ENCODE assay signal across 14 cellular contexts in genomic region chr6:163324928-163325784, GRCh38.
DNase-seq lines count a peak whose midpoint lies in the region; ATAC-seq and TF ChIP-seq lines count a peak whose summit lies in the region.
"Had no signal": no experiment of that assay in that cellular context is flagged by ENCODE, and none has a peak within 500 bp of the region (broad histone marks: within the 10 kb centered on the region; RNA-seq: fewer than 3 reads in every experiment).

No MANE protein-coding gene starts in this region.

- intact Hi-C loops in stomach (cut with DNase I; ENCODE audit: low total_unique reads) = no loop called here

- peaks cover 0 to 11% (median 6%) of the 10 kb centered on the region in 4 donors for H3K4me1 ChIP-seq in stomach

- DNase-seq in LHCN-M2 (ENCODE audit: low read depth) (peak; percentile 32), chondrocyte (ENCODE audit: low spot score) (no peak), left lobe of liver (ENCODE audit: low spot score) (peak; percentile 59), stomach (peak; percentile 52), HPDE6-E6E7 (ENCODE audit: extremely low spot score) (no peak), DMS114 treated with DMSO at 0.1 percent for 48 hours (lab: John Stamatoyannopoulos, UW; ENCODE audit: unreplicated experiment) (no peak)
- DNase-seq in natural killer cell treated with Interleukin-12 subunit alpha and Interleukin-12 subunit beta and Interleukin-15 and Interleukin-18, amount 100 ng/mL, for 72 hours (ENCODE audit: low spot score) = no peak
- DNase-seq: DND-41, NCI-H524 had no signal

- H3K27me3 Mint-ChIP-seq in chondrocyte (ENCODE audit: low read depth) = no peaks in the 10 kb centered on the region
- peaks cover 0 to 16% of the 10 kb centered on the region in 2 donors for H3K27me3 Mint-ChIP-seq in natural killer cell treated with Interleukin-12 subunit alpha and Interleukin-12 subunit beta and Interleukin-15 and Interleukin-18, amount 100 ng/mL, for 72 hours

- H3K4me3 Mint-ChIP-seq in chondrocyte (ENCODE audit: unreplicated experiment) = peak overlapping the region; percentile 55
- no peak overlapping the region for H3K4me3 Mint-ChIP-seq in natural killer cell treated with Interleukin-12 subunit alpha and Interleukin-12 subunit beta and Interleukin-15 and Interleukin-18, amount 100 ng/mL, for 72 hours
- H3K4me3 Mint-ChIP-seq: IgD-negative memory B cell, mesothelial cell of epicardium had no signal

- no peaks in the 10 kb centered on the region for H3K36me3 ChIP-seq in stomach

- ATAC-seq in left lobe of liver (peak; percentile 91), GM21576 (IDR thresholded peaks at IDR 0.05; ENCODE audit: unreplicated experiment) (no peak)
- ATAC-seq in natural killer cell treated with Interleukin-12 subunit alpha and Interleukin-12 subunit beta and Interleukin-15 and Interleukin-18, amount 100 ng/mL, for 72 hours = no peak
- ATAC-seq: esophagus mucosa, HCT116 had no signal

- peaks cover 4% of the 10 kb centered on the region for H3K9me3 Mint-ChIP-seq in chondrocyte (ENCODE audit: low read depth)
- H3K9me3 Mint-ChIP-seq in natural killer cell treated with Interleukin-12 subunit alpha and Interleukin-12 subunit beta and Interleukin-15 and Interleukin-18, amount 100 ng/mL, for 72 hours = no peaks in the 10 kb centered on the region

- TF ChIP-seq POLR2A in stomach (IDR thresholded peaks at IDR 0.05) = no peak

- H3K27me3 ChIP-seq in stomach = no peaks in the 10 kb centered on the region

- H3K9me3 ChIP-seq in stomach = no peaks in the 10 kb centered on the region

- peaks cover 26% of the 10 kb centered on the region for H3K4me1 Mint-ChIP-seq in chondrocyte (ENCODE audit: low read depth)
- no peaks in the 10 kb centered on the region for H3K4me1 Mint-ChIP-seq in natural killer cell treated with Interleukin-12 subunit alpha and Interleukin-12 subunit beta and Interleukin-15 and Interleukin-18, amount 100 ng/mL, for 72 hours (ENCODE audit: low read depth in 2 of 2)

- peak overlapping the region; percentile 90 for H3K27ac Mint-ChIP-seq in chondrocyte (ENCODE audit: unreplicated experiment)
- H3K27ac Mint-ChIP-seq in natural killer cell treated with Interleukin-12 subunit alpha and Interleukin-12 subunit beta and Interleukin-15 and Interleukin-18, amount 100 ng/mL, for 72 hours = no peak overlapping the region
- H3K27ac Mint-ChIP-seq: IgD-negative memory B cell, mesothelial cell of epicardium had no signal

- H3K4me3 ChIP-seq in stomach = no peak overlapping the region

- no peak for TF ChIP-seq EP300 in stomach (IDR thresholded peaks at IDR 0.05)

- no peaks in the 10 kb centered on the region for H3K36me3 Mint-ChIP-seq in chondrocyte (ENCODE audit: low read depth)
- no peaks in the 10 kb centered on the region for H3K36me3 Mint-ChIP-seq in natural killer cell treated with Interleukin-12 subunit alpha and Interleukin-12 subunit beta and Interleukin-15 and Interleukin-18, amount 100 ng/mL, for 72 hours
- H3K36me3 Mint-ChIP-seq: IgD-negative memory B cell, mesothelial cell of epicardium had no signal

- peak overlapping the region in 1 of 5 donors; percentile 27 for H3K27ac ChIP-seq in stomach

- peak; percentile 18 for TF ChIP-seq CTCF in chondrocyte (IDR thresholded peaks at IDR 0.05)
- TF ChIP-seq CTCF in stomach (IDR thresholded peaks at IDR 0.05) = no peak

- WGBS in stomach, 5 donors = 32 to 49% (median 39%) methylated on average over 12 to 13 of the region's 13 CpGs

Comparison
In these comparisons a context has a peak if more than half of its experiments do, and no peak if none do; other contexts are left out.
1. DNase-seq: peak in LHCN-M2 (single experiment), left lobe of liver (single experiment) and stomach (single experiment); none in chondrocyte (single experiment), HPDE6-E6E7 (single experiment), natural killer cell treated with Interleukin-12 subunit alpha and Interleukin-12 subunit beta and Interleukin-15 and Interleukin-18, amount 100 ng/mL, for 72 hours (single experiment) and DMS114 treated with DMSO at 0.1 percent for 48 hours (single experiment).